28 cellular contexts compared by ENCODE assay signal in genomic region chr12:56517854-56518253, GRCh38. TPM values are rescaled to one million over a fixed set of nuclear protein-coding genes. Genes with fewer than 3 reads are reported as not detected.
DNase-seq lines count a peak whose midpoint lies in the region; ATAC-seq and TF ChIP-seq lines count a peak whose summit lies in the region.
"Had no signal": no experiment of that assay in that cellular context is flagged by ENCODE, and none has a peak within 500 bp of the region (broad histone marks: within the 10 kb centered on the region; RNA-seq: fewer than 3 reads in every experiment).

No MANE protein-coding gene starts in this region.

- H3K27ac Mint-ChIP-seq in dendritic cell treated with granulocyte-macrophage colony-stimulating factor and Interleukin-4, amounts not matched to agents 40 ng/mL and 50 ng/mL, for 4 days = peak overlapping the region; percentile 56
- H3K27ac Mint-ChIP-seq in mesothelial cell of epicardium = peak overlapping the region; percentile 68
- no peak overlapping the region for H3K27ac Mint-ChIP-seq in naive thymus-derived CD4-positive, alpha-beta T cell
- H3K27ac Mint-ChIP-seq: activated CD4-positive, alpha-beta T cell treated with anti-CD3 and anti-CD28 coated beads, Interleukin-2, amount 10 ng/mL, durations not matched to agents 24 days and 14 days; activated naive CD8-positive, alpha-beta T cell treated with anti-CD3 and anti-CD28 coated beads, Interleukin-2, amount 50 U/mL, for 24 hours; CD8-positive, alpha-beta T cell; progenitor cell of endocrine pancreas had no signal

- no peak overlapping the region for H3K4me3 ChIP-seq in ACC112 (ENCODE audit: low read depth, low read length)
- no peak overlapping the region for H3K4me3 ChIP-seq in naive thymus-derived CD4-positive, alpha-beta T cell (ENCODE audit: low read length)
- H3K4me3 ChIP-seq: heart left ventricle, K562, thoracic aorta, uterus had no signal

- H3K4me1 Mint-ChIP-seq in dendritic cell treated with granulocyte-macrophage colony-stimulating factor and Interleukin-4, amounts not matched to agents 40 ng/mL and 50 ng/mL, for 4 days (ENCODE audit: low read depth) = peaks cover 42% of the 10 kb centered on the region
- H3K4me1 Mint-ChIP-seq in mesothelial cell of epicardium = peaks cover 32% of the 10 kb centered on the region
- peaks cover 22 to 39% (median 35%) of the 10 kb centered on the region in 7 donors for H3K4me1 Mint-ChIP-seq in naive thymus-derived CD4-positive, alpha-beta T cell

- H3K4me1 ChIP-seq in ACC112 (ENCODE audit: control insufficient read depth, insufficient read depth, low read length, unreplicated experiment) = peaks cover 31% of the 10 kb centered on the region
- peaks cover 6 to 23% of the 10 kb centered on the region in 2 donors for H3K4me1 ChIP-seq in naive thymus-derived CD4-positive, alpha-beta T cell (ENCODE audit: control insufficient read depth in 2 of 2, insufficient read depth in 2 of 2, low read length in 2 of 2)
- H3K4me1 ChIP-seq: uterus had no signal

- intact Hi-C loops in dendritic cell treated with granulocyte-macrophage colony-stimulating factor and Interleukin-4, amounts not matched to agents 40 ng/mL and 50 ng/mL, for 4 days (cut with micrococcal nuclease) = no loop called here
- intact Hi-C loops in naive thymus-derived CD4-positive, alpha-beta T cell (cut with micrococcal nuclease) = no loop called here

- H3K9me3 ChIP-seq in naive thymus-derived CD4-positive, alpha-beta T cell (ENCODE audit: control insufficient read depth in 2 of 3, low read length in 3 of 3) = no peaks in the 10 kb centered on the region
- H3K9me3 ChIP-seq: heart left ventricle, thoracic aorta, uterus had no signal

- DNase-seq in LoVo (ENCODE audit: low spot score) (peak; percentile 75), mesothelial cell of epicardium (ENCODE audit: low spot score in 2 of 2, unreplicated experiment in 2 of 2) (no peak), NCI-H748 treated with DMSO at 0.1 percent for 48 hours (lab: John Stamatoyannopoulos, UW) (no peak), GM10266 (ENCODE audit: extremely low spot score) (no peak)
- no peak for DNase-seq in naive thymus-derived CD4-positive, alpha-beta T cell
- DNase-seq: activated CD4-positive, alpha-beta T cell treated with anti-CD3 and anti-CD28 coated beads, Interleukin-2, amount 10 ng/mL, durations not matched to agents 24 days and 14 days; activated gamma-delta T cell treated with Interleukin-2 at 50 U/mL for 16 hours; activated naive CD8-positive, alpha-beta T cell treated with anti-CD3 and anti-CD28 coated beads, Interleukin-2, amount 50 U/mL, for 24 hours; activated T-cell treated with anti-CD3 and anti-CD28 coated beads, Interleukin-2, amount 50 U/mL, for 4 hours; CD8-positive, alpha-beta T cell; DMS 273 treated with DMSO at 0.1 percent for 48 hours; erythroblast; heart left ventricle; NCI-H1417; NCI-H2081; NCI-H446 treated with DMSO at 0.1 percent for 48 hours; stimulated activated naive CD4-positive, alpha-beta T cell treated with Interleukin-2 at 50 U/mL for 16 hours; T-helper 9 cell; uterus had no signal

- no peak overlapping the region for H2AFZ ChIP-seq in ACC112 (ENCODE audit: low read length, unreplicated experiment)

- H3K36me3 ChIP-seq in ACC112 (ENCODE audit: insufficient read depth, low read length) = no peaks in the 10 kb centered on the region
- no peaks in the 10 kb centered on the region for H3K36me3 ChIP-seq in naive thymus-derived CD4-positive, alpha-beta T cell (ENCODE audit: control insufficient read depth in 2 of 3, insufficient read depth in 3 of 3, low read length in 3 of 3)
- H3K36me3 ChIP-seq: heart left ventricle, thoracic aorta, uterus had no signal

- H3K27me3 Mint-ChIP-seq in dendritic cell treated with granulocyte-macrophage colony-stimulating factor and Interleukin-4, amounts not matched to agents 40 ng/mL and 50 ng/mL, for 4 days = no peaks in the 10 kb centered on the region
- peaks cover 2% of the 10 kb centered on the region for H3K27me3 Mint-ChIP-seq in mesothelial cell of epicardium (ENCODE audit: low read depth)
- H3K27me3 Mint-ChIP-seq in naive thymus-derived CD4-positive, alpha-beta T cell = peaks cover 0 to 8% (median 0%) of the 10 kb centered on the region in 5 donors
- H3K27me3 Mint-ChIP-seq: activated naive CD8-positive, alpha-beta T cell treated with anti-CD3 and anti-CD28 coated beads, Interleukin-2, amount 50 U/mL, for 24 hours; brain; progenitor cell of endocrine pancreas had no signal

- peaks cover 10% of the 10 kb centered on the region for H3K79me2 ChIP-seq in ACC112 (ENCODE audit: control insufficient read depth, insufficient read depth, low read length, unreplicated experiment)

- H3K27me3 ChIP-seq in ACC112 (ENCODE audit: insufficient read depth, low read length) = no peaks in the 10 kb centered on the region
- H3K27me3 ChIP-seq in naive thymus-derived CD4-positive, alpha-beta T cell (ENCODE audit: control insufficient read depth in 2 of 2, insufficient read depth in 2 of 2, low read length in 2 of 2) = no peaks in the 10 kb centered on the region
- H3K27me3 ChIP-seq: heart left ventricle, uterus had no signal

- peak overlapping the region; percentile 60; the same call in 1 of the 2 replicates for H3K27ac ChIP-seq in ACC112 (ENCODE audit: low read depth, low read length)
- H3K27ac ChIP-seq in naive thymus-derived CD4-positive, alpha-beta T cell (ENCODE audit: low read depth, low read length) = no peak overlapping the region
- H3K27ac ChIP-seq: uterus, VCaP had no signal

- POLR2A ChIA-PET in naive thymus-derived CD4-positive, alpha-beta T cell (lab: Charles Lee) = no interaction called here

- no peak overlapping the region for H3K4me3 Mint-ChIP-seq in dendritic cell treated with granulocyte-macrophage colony-stimulating factor and Interleukin-4, amounts not matched to agents 40 ng/mL and 50 ng/mL, for 4 days
- H3K4me3 Mint-ChIP-seq in mesothelial cell of epicardium = no peak overlapping the region
- H3K4me3 Mint-ChIP-seq in naive thymus-derived CD4-positive, alpha-beta T cell = no peak overlapping the region
- H3K4me3 Mint-ChIP-seq: activated CD4-positive, alpha-beta T cell treated with anti-CD3 and anti-CD28 coated beads, Interleukin-2, amount 10 ng/mL, durations not matched to agents 24 days and 14 days; activated naive CD8-positive, alpha-beta T cell treated with anti-CD3 and anti-CD28 coated beads, Interleukin-2, amount 50 U/mL, for 24 hours; activated T-cell treated with anti-CD3 and anti-CD28 coated beads, Interleukin-2, amount 50 U/mL, for 4 hours; CD8-positive, alpha-beta T cell had no signal

- ATAC-seq in HG02970 (IDR thresholded peaks at IDR 0.05; ENCODE audit: low FRiP score, unreplicated experiment) = no peak
- no peak for ATAC-seq in naive thymus-derived CD4-positive, alpha-beta T cell
- ATAC-seq: activated naive CD8-positive, alpha-beta T cell treated with anti-CD3 and anti-CD28 coated beads, Interleukin-2, amount 50 U/mL, for 24 hours; activated T-cell treated with anti-CD3 and anti-CD28 coated beads, Interleukin-2, amount 50 U/mL, for 4 hours; CD8-positive, alpha-beta T cell; heart left ventricle; K562; Right ventricle myocardium inferior had no signal

- peaks cover 8% of the 10 kb centered on the region for H3K36me3 Mint-ChIP-seq in dendritic cell treated with granulocyte-macrophage colony-stimulating factor and Interleukin-4, amounts not matched to agents 40 ng/mL and 50 ng/mL, for 4 days (ENCODE audit: low read depth)
- no peaks in the 10 kb centered on the region for H3K36me3 Mint-ChIP-seq in mesothelial cell of epicardium
- no peaks in the 10 kb centered on the region for H3K36me3 Mint-ChIP-seq in naive thymus-derived CD4-positive, alpha-beta T cell
- H3K36me3 Mint-ChIP-seq: brain; CD8-positive, alpha-beta T cell had no signal

- no peaks in the 10 kb centered on the region for H3K9me3 Mint-ChIP-seq in dendritic cell treated with granulocyte-macrophage colony-stimulating factor and Interleukin-4, amounts not matched to agents 40 ng/mL and 50 ng/mL, for 4 days
- H3K9me3 Mint-ChIP-seq in mesothelial cell of epicardium = no peaks in the 10 kb centered on the region
- no peaks in the 10 kb centered on the region for H3K9me3 Mint-ChIP-seq in naive thymus-derived CD4-positive, alpha-beta T cell
- H3K9me3 Mint-ChIP-seq: activated CD4-positive, alpha-beta T cell treated with anti-CD3 and anti-CD28 coated beads, Interleukin-2, amount 10 ng/mL, durations not matched to agents 24 days and 14 days; activated naive CD8-positive, alpha-beta T cell treated with anti-CD3 and anti-CD28 coated beads, Interleukin-2, amount 50 U/mL, for 24 hours; activated T-cell treated with anti-CD3 and anti-CD28 coated beads, Interleukin-2, amount 50 U/mL, for 4 hours; brain; CD8-positive, alpha-beta T cell had no signal

- TF ChIP-seq CTCF in mesothelial cell of epicardium (IDR thresholded peaks at IDR 0.05; ENCODE audit: unreplicated experiment) (no peak), GM10266 (IDR thresholded peaks at IDR 0.05; ENCODE audit: control insufficient read depth, insufficient read depth, low read depth, missing control alignments) (no peak)

- CTCF ChIA-PET in naive thymus-derived CD4-positive, alpha-beta T cell (lab: Charles Lee) = no interaction called here

RNA-seq across cellular contexts. Expression of gene RBMS2, which starts 3.8 kb away (rescaled TPM):
- 78.0 to 89.3 TPM (median 84.3 TPM) in 3 replicates for total RNA-seq in mesothelial cell of epicardium
- total RNA-seq in naive thymus-derived CD4-positive, alpha-beta T cell = 10 to 100 TPM in 1 of 5 experiments, 1 to 10 TPM in 4; 2.5 to 12.8 (median 5.5) TPM
- 1 to 10 TPM in 1 of 2 donors, under 1 TPM in 1; 0.81 to 3.0 TPM for polyA plus RNA-seq in naive thymus-derived CD4-positive, alpha-beta T cell

RNA-seq across cellular contexts. Expression of gene GLS2, which starts 29.9 kb away (rescaled TPM):
- 2.2 to 2.9 TPM (median 2.9 TPM) in 3 replicates for total RNA-seq in mesothelial cell of epicardium
- total RNA-seq in naive thymus-derived CD4-positive, alpha-beta T cell = 10 to 100 TPM in 1 of 5 experiments, 1 to 10 TPM in 3, under 1 TPM in 1; 0.94 to 10.2 (median 3.0) TPM
- polyA plus RNA-seq in naive thymus-derived CD4-positive, alpha-beta T cell = 1 to 10 TPM; 5.9 to 6.8 TPM
- total RNA-seq: K562 had no signal

RNA-seq across cellular contexts. Expression of gene SPRYD4, which starts 49.5 kb away (rescaled TPM):
- 5.7 to 6.0 TPM (median 5.7 TPM) in 3 replicates for total RNA-seq in mesothelial cell of epicardium
- total RNA-seq in naive thymus-derived CD4-positive, alpha-beta T cell = 1 to 10 TPM; 5.2 to 7.5 (median 7.2) TPM
- polyA plus RNA-seq in naive thymus-derived CD4-positive, alpha-beta T cell = 1 to 10 TPM; 1.1 to 1.4 TPM

Comparison
In these comparisons a context has a peak if more than half of its experiments do, and no peak if none do; other contexts are left out.
1. H3K27ac Mint-ChIP-seq: peak in dendritic cell treated with granulocyte-macrophage colony-stimulating factor and Interleukin-4, amounts not matched to agents 40 ng/mL and 50 ng/mL, for 4 days (single experiment) and mesothelial cell of epicardium (single experiment); none in naive thymus-derived CD4-positive, alpha-beta T cell (0 of 9).